ENCODE assay signal across 19 cellular contexts in genomic region chr12:53274445-53274844, GRCh38. TPM values are rescaled to one million over a fixed set of nuclear protein-coding genes. Genes with fewer than 3 reads are reported as not detected.
DNase-seq lines count a peak whose midpoint lies in the region; ATAC-seq, FAIRE-seq and TF ChIP-seq lines count a peak whose summit lies in the region.
"Had no signal": no experiment of that assay in that cellular context is flagged by ENCODE, and none has a peak within 500 bp of the region (broad histone marks: within the 10 kb centered on the region; RNA-seq: fewer than 3 reads in every experiment).

No MANE protein-coding gene starts in this region.

- peaks cover 69% of the 10 kb centered on the region for H3K36me3 Mint-ChIP-seq in stimulated activated naive CD8-positive, alpha-beta T cell treated with anti-CD3 and anti-CD28 coated beads, Interleukin-15, Interleukin-2, amounts not matched to agents 100 ng/mL and 50 ng/mL, for 24 hours (ENCODE audit: low read depth)
- H3K36me3 Mint-ChIP-seq in activated CD4-positive, alpha-beta memory T cell treated with anti-CD3 and anti-CD28 coated beads, Interleukin-2, amount 10 ng/mL, durations not matched to agents 7 days and 5 days (ENCODE audit: low read depth) = peaks cover 85% of the 10 kb centered on the region
- no peaks in the 10 kb centered on the region for H3K36me3 Mint-ChIP-seq in T-cell
- H3K36me3 Mint-ChIP-seq: CD4-positive, alpha-beta memory T cell had no signal

- no peak for ATAC-seq in stimulated activated naive CD8-positive, alpha-beta T cell treated with anti-CD3 and anti-CD28 coated beads, Interleukin-15, amount 100 ng/mL, for 72 hours
- no peak for ATAC-seq in T-cell (replicated peaks in 1 of 4)

- FAIRE-seq in bronchial epithelial cell (lab: Jason Lieb, UNC) = peak; percentile 83
- FAIRE-seq: A204.1, GM19239 had no signal

- H3K4me1 Mint-ChIP-seq in stimulated activated naive CD8-positive, alpha-beta T cell treated with anti-CD3 and anti-CD28 coated beads, Interleukin-15, Interleukin-2, amounts not matched to agents 100 ng/mL and 50 ng/mL, for 24 hours (ENCODE audit: low read depth) = peaks cover 12% of the 10 kb centered on the region
- H3K4me1 Mint-ChIP-seq in stimulated activated naive CD8-positive, alpha-beta T cell treated with anti-CD3 and anti-CD28 coated beads, Interleukin-15, amount 100 ng/mL, for 72 hours = peaks cover 33% of the 10 kb centered on the region
- H3K4me1 Mint-ChIP-seq in activated CD4-positive, alpha-beta memory T cell treated with anti-CD3 and anti-CD28 coated beads, Interleukin-2, amount 10 ng/mL, durations not matched to agents 7 days and 5 days = peaks cover 39% of the 10 kb centered on the region
- no peaks in the 10 kb centered on the region for H3K4me1 Mint-ChIP-seq in T-cell

- H3K36me3 ChIP-seq in bronchial epithelial cell (ENCODE audit: control insufficient read depth, insufficient read depth, low read length) = peaks cover 2% of the 10 kb centered on the region

- in situ Hi-C loops in GM13977 (cut with MboI; ENCODE audit: low pct_unique_long_range_greater_than_20kb, low sequenced_read_pairs, unreplicated experiment) = no loop called here

- H3K4me3 Mint-ChIP-seq in stimulated activated naive CD8-positive, alpha-beta T cell treated with anti-CD3 and anti-CD28 coated beads, Interleukin-15, Interleukin-2, amounts not matched to agents 100 ng/mL and 50 ng/mL, for 24 hours = no peak overlapping the region
- H3K4me3 Mint-ChIP-seq in stimulated activated naive CD8-positive, alpha-beta T cell treated with anti-CD3 and anti-CD28 coated beads, Interleukin-15, amount 100 ng/mL, for 72 hours = no peak overlapping the region
- no peak overlapping the region for H3K4me3 Mint-ChIP-seq in activated CD4-positive, alpha-beta memory T cell treated with anti-CD3 and anti-CD28 coated beads, Interleukin-2, amount 10 ng/mL, durations not matched to agents 7 days and 5 days
- no peak overlapping the region for H3K4me3 Mint-ChIP-seq in T-cell
- H3K4me3 Mint-ChIP-seq: CD4-positive, alpha-beta memory T cell had no signal

- CTCF ChIA-PET in activated CD4-positive, alpha-beta memory T cell treated with anti-CD3 and anti-CD28 coated beads, Interleukin-2, amount 10 ng/mL, durations not matched to agents 7 days and 5 days (lab: Charles Lee) = no interaction called here
- CTCF ChIA-PET in T-cell (lab: Charles Lee) = no interaction called here

- no peak for TF ChIP-seq CTCF in bronchial epithelial cell (IDR thresholded peaks at IDR 0.05; ENCODE audit: insufficient read depth, low read length, severe bottlenecking)
- TF ChIP-seq CTCF in GM13977 (IDR thresholded peaks at IDR 0.05; ENCODE audit: extremely low read depth, insufficient read depth, missing control alignments) = no peak

- DNase-seq in stimulated activated naive CD8-positive, alpha-beta T cell treated with anti-CD3 and anti-CD28 coated beads, Interleukin-15, amount 100 ng/mL, for 72 hours = no peak
- DNase-seq in bronchial epithelial cell (ENCODE audit: low read depth) (no peak), iPS-NIHi11 (ENCODE audit: low spot score) (peak; percentile 23), T-cell (no peak), GM13977 (ENCODE audit: low spot score) (no peak)
- no peak for DNase-seq in activated CD4-positive, alpha-beta memory T cell treated with anti-CD3 and anti-CD28 coated beads, Interleukin-2, amount 10 ng/mL, durations not matched to agents 7 days and 5 days
- DNase-seq: CD4-positive, alpha-beta memory T cell; DMS153; GDM1; GM23248; HCEC 1CT; KG1; NCI-H1105 treated with DMSO at 0.1 percent for 48 hours; NCI-H1694 treated with DMSO at 0.1 percent for 48 hours; NCI-H748 treated with DMSO at 0.1 percent for 48 hours; SIG-M5 had no signal

- no peaks in the 10 kb centered on the region for H3K27me3 Mint-ChIP-seq in stimulated activated naive CD8-positive, alpha-beta T cell treated with anti-CD3 and anti-CD28 coated beads, Interleukin-15, Interleukin-2, amounts not matched to agents 100 ng/mL and 50 ng/mL, for 24 hours
- H3K27me3 Mint-ChIP-seq in stimulated activated naive CD8-positive, alpha-beta T cell treated with anti-CD3 and anti-CD28 coated beads, Interleukin-15, amount 100 ng/mL, for 72 hours = no peaks in the 10 kb centered on the region
- H3K27me3 Mint-ChIP-seq in activated CD4-positive, alpha-beta memory T cell treated with anti-CD3 and anti-CD28 coated beads, Interleukin-2, amount 10 ng/mL, durations not matched to agents 7 days and 5 days = no peaks in the 10 kb centered on the region
- H3K27me3 Mint-ChIP-seq in T-cell = peaks cover 0 to 3% of the 10 kb centered on the region in 2 donors
- H3K27me3 Mint-ChIP-seq: CD4-positive, alpha-beta memory T cell had no signal

- no peaks in the 10 kb centered on the region for H3K9me3 Mint-ChIP-seq in stimulated activated naive CD8-positive, alpha-beta T cell treated with anti-CD3 and anti-CD28 coated beads, Interleukin-15, Interleukin-2, amounts not matched to agents 100 ng/mL and 50 ng/mL, for 24 hours
- no peaks in the 10 kb centered on the region for H3K9me3 Mint-ChIP-seq in stimulated activated naive CD8-positive, alpha-beta T cell treated with anti-CD3 and anti-CD28 coated beads, Interleukin-15, amount 100 ng/mL, for 72 hours
- H3K9me3 Mint-ChIP-seq in activated CD4-positive, alpha-beta memory T cell treated with anti-CD3 and anti-CD28 coated beads, Interleukin-2, amount 10 ng/mL, durations not matched to agents 7 days and 5 days = no peaks in the 10 kb centered on the region
- H3K9me3 Mint-ChIP-seq in T-cell = no peaks in the 10 kb centered on the region

- peak overlapping the region; percentile 57 for H3K27ac Mint-ChIP-seq in stimulated activated naive CD8-positive, alpha-beta T cell treated with anti-CD3 and anti-CD28 coated beads, Interleukin-15, Interleukin-2, amounts not matched to agents 100 ng/mL and 50 ng/mL, for 24 hours
- no peak overlapping the region for H3K27ac Mint-ChIP-seq in stimulated activated naive CD8-positive, alpha-beta T cell treated with anti-CD3 and anti-CD28 coated beads, Interleukin-15, amount 100 ng/mL, for 72 hours
- H3K27ac Mint-ChIP-seq in activated CD4-positive, alpha-beta memory T cell treated with anti-CD3 and anti-CD28 coated beads, Interleukin-2, amount 10 ng/mL, durations not matched to agents 7 days and 5 days = no peak overlapping the region
- no peak overlapping the region for H3K27ac Mint-ChIP-seq in T-cell
- H3K27ac Mint-ChIP-seq: CD4-positive, alpha-beta memory T cell had no signal

- POLR2A ChIA-PET in activated CD4-positive, alpha-beta memory T cell treated with anti-CD3 and anti-CD28 coated beads, Interleukin-2, amount 10 ng/mL, durations not matched to agents 7 days and 5 days (lab: Charles Lee) = no interaction called here
- POLR2A ChIA-PET in T-cell (lab: Charles Lee) = interaction anchor here in 1 of 2 donors (0.5 kb wide), 1 partner anchor 8 kb away, joined by 4 read pairs; no protein-coding TSS in a partner anchor

- H3K4me3 ChIP-seq in bronchial epithelial cell (ENCODE audit: low read depth, low read length) = no peak overlapping the region
- H3K4me3 ChIP-seq: GM23248 had no signal

- no peaks in the 10 kb centered on the region for H3K27me3 ChIP-seq in bronchial epithelial cell (ENCODE audit: control insufficient read depth, insufficient read depth, low read length)

RNA-seq across cellular contexts. Expression of gene ESPL1, which starts 6.3 kb away (rescaled TPM):
- total RNA-seq in bronchial epithelial cell (0.26 and 1.4 TPM in 2 replicates), T-cell (1 to 10 TPM; 1.2 to 2.5 (median 1.6) TPM)
- 10 to 100 TPM; 88.4 to 90.2 TPM for total RNA-seq in activated CD4-positive, alpha-beta memory T cell treated with anti-CD3 and anti-CD28 coated beads, Interleukin-2, amount 10 ng/mL, durations not matched to agents 7 days and 5 days

RNA-seq across cellular contexts. Expression of gene PFDN5, which starts 20.9 kb away (rescaled TPM):
- 341 and 429 TPM in 2 replicates for total RNA-seq in bronchial epithelial cell
- total RNA-seq in activated CD4-positive, alpha-beta memory T cell treated with anti-CD3 and anti-CD28 coated beads, Interleukin-2, amount 10 ng/mL, durations not matched to agents 7 days and 5 days = 100 to 1,000 TPM; 300 to 301 TPM
- total RNA-seq in T-cell = 100 to 1,000 TPM; 591 to 643 (median 612) TPM

RNA-seq across cellular contexts. Expression of gene MYG1, which starts 25.1 kb away (rescaled TPM):
- total RNA-seq in bronchial epithelial cell (24.3 and 29.7 TPM in 2 replicates), T-cell (10 to 100 TPM; 34.0 to 68.4 (median 63.9) TPM)
- total RNA-seq in activated CD4-positive, alpha-beta memory T cell treated with anti-CD3 and anti-CD28 coated beads, Interleukin-2, amount 10 ng/mL, durations not matched to agents 7 days and 5 days = 10 to 100 TPM; 49.0 to 53.7 TPM

RNA-seq across cellular contexts. Expression of gene RARG, which starts 42.4 kb away (rescaled TPM):
- 24.7 and 74.6 TPM in 2 replicates for total RNA-seq in bronchial epithelial cell
- total RNA-seq in activated CD4-positive, alpha-beta memory T cell treated with anti-CD3 and anti-CD28 coated beads, Interleukin-2, amount 10 ng/mL, durations not matched to agents 7 days and 5 days = 10 to 100 TPM; 46.1 to 47.4 TPM
- total RNA-seq in T-cell = 10 to 100 TPM; 20.3 to 91.3 (median 74.2) TPM

RNA-seq across cellular contexts. Expression of gene AAAS, which starts 47.0 kb away (rescaled TPM):
- total RNA-seq in bronchial epithelial cell (28.9 and 31.9 TPM in 2 replicates), T-cell (10 to 100 TPM; 39.3 to 74.6 (median 66.2) TPM)
- total RNA-seq in activated CD4-positive, alpha-beta memory T cell treated with anti-CD3 and anti-CD28 coated beads, Interleukin-2, amount 10 ng/mL, durations not matched to agents 7 days and 5 days = 10 to 100 TPM; 63.2 to 63.8 TPM

Comparison
In these comparisons a context has a peak if more than half of its experiments do, and no peak if none do; other contexts are left out.
1. RNA of gene ESPL1, which starts 6.3 kb away (total RNA-seq): 88.4 to 90.2 TPM in activated CD4-positive, alpha-beta memory T cell treated with anti-CD3 and anti-CD28 coated beads, Interleukin-2, amount 10 ng/mL, durations not matched to agents 7 days and 5 days; 1.2 to 2.5 TPM in T-cell and 0.26 to 1.4 TPM in bronchial epithelial cell; every median in the first group is over 10 times any median in the second.